ENCODE assay signal across 7 cellular contexts in the genomic region with DNA sequence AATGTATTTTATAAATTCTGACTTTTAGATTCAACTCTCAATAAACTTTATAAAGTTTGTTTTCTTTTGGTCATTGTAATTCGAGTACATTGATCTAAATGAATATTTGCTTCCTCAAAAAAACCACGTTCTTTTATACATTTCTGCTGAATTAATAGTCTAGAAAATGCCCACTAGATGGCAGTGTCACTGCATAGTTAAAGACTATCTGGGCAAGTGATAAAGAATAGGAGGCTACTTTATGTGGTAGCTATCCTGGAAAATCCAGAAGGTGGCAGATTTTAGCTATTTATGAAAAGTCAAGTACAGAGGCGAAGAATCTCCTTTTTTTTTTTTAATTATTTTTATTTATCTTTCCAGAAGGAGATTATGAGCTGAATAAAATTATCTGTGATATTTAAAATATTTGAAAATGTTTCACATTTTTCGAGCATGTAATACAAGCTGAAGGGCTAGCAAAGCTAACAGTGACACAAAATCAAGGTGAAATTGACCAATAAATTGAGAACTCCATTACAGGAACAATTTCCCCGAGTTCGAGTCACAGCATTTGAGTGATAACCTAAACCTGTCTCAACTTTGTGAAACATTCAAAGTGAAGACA.
DNase-seq lines count a peak whose midpoint lies in the region; ATAC-seq, FAIRE-seq and TF ChIP-seq lines count a peak whose summit lies in the region.

No MANE protein-coding gene starts in this region.

- H3K4me1 ChIP-seq in GM12878 (ENCODE audit: control insufficient read depth, insufficient read depth, low read length) (no peaks in the 10 kb centered on the region), testis (no peaks in the 10 kb centered on the region)

- H3K27me3 ChIP-seq in GM12878 (replicated peaks in 1 of 2; ENCODE audit: control insufficient read depth in 2 of 2, insufficient read depth in 2 of 2, low read length in 1 of 2) (no peaks in the 10 kb centered on the region), testis (no peaks in the 10 kb centered on the region)

- H3K9me3 ChIP-seq in GM12878 (replicated peaks; ENCODE audit: control insufficient read depth, insufficient read depth, low read length) (no peaks in the 10 kb centered on the region), testis (no peaks in the 10 kb centered on the region)

- TF ChIP-seq CTCF in GM12878 (IDR thresholded peaks at IDR 0.05 in 2 of 3, conservative IDR thresholded peaks at IDR 0.05 in 1 of 3; ENCODE audit: control insufficient read depth in 2 of 3, extremely low read depth in 1 of 3, insufficient read depth in 1 of 3, low read depth in 3 of 3, low read length in 3 of 3) (peak; percentile 57 to 66 (median 63)), testis (IDR thresholded peaks at IDR 0.05) (peak; percentile 79 to 92 (median 84))

- no peak for TF ChIP-seq POLR2A in GM12878 (IDR thresholded peaks at IDR 0.05; ENCODE audit: low read depth, low read length)
- no peak for TF ChIP-seq POLR2A in testis (IDR thresholded peaks at IDR 0.05)

- no peak overlapping the region for H3K9ac ChIP-seq in GM12878 (ENCODE audit: control insufficient read depth, insufficient read depth, low read length)

- SMC1A ChIA-PET in GM12878 (lab: Charles Lee; ENCODE audit: uncharacterized antibody, unreplicated experiment): interaction anchor here (0.6 to 3.1 kb wide), 7 partner anchors 11 to 1938 kb away, joined by 3 to 30 read pairs (median 3); no protein-coding TSS in a partner anchor

- TF ChIP-seq EP300 in GM12878 (IDR thresholded peaks at IDR 0.05; ENCODE audit: borderline replicate concordance in 1 of 2, control insufficient read depth in 1 of 2, low read depth in 2 of 2, low read length in 2 of 2): no peak

- H3K4me3 ChIP-seq in GM12878 (no peak overlapping the region), testis (no peak overlapping the region)

- BruUV-seq in GM12878 (replicated peaks; lab: Mats Ljungman, UMichigan): no TSS peak

- RAD21 ChIA-PET in GM12878 (lab: Charles Lee; ENCODE audit: unreplicated experiment): interaction anchor here (0.6 to 2.4 kb wide), 8 partner anchors 9 to 1995 kb away, joined by 3 to 12 read pairs (median 4); no protein-coding TSS in a partner anchor

- CTCF ChIA-PET in GM12878 (lab: Yijun Ruan, JAX): interaction anchor here (0.6 to 2.0 kb wide), 31 partner anchors 9 to 1055 kb away, joined by 3 to 30 read pairs (median 4); no protein-coding TSS in a partner anchor

- DNase-seq in GF-D8 (lab: John Stamatoyannopoulos, UW) (peak; percentile 59), HS-5 (ENCODE audit: low read depth) (peak; percentile 15), NCI-H526 treated with DMSO at 0.1 percent for 48 hours (lab: John Stamatoyannopoulos, UW) (peak; percentile 81), GM12878 (ENCODE audit: low read depth, low spot score) (peak; percentile 15), inferior parietal cortex (ENCODE audit: extremely low spot score) (peak; percentile 94), testis (peak; percentile 43)

- intact Hi-C loops in GM12878 (cut with micrococcal nuclease; ENCODE audit: unreplicated experiment) (loop anchor here (5.0 kb wide), 2 partner anchors 527 to 1997 kb away; no protein-coding TSS in a partner anchor), testis (cut with DNase I; ENCODE audit: low total_unique reads) (no loop called here)

- no peak overlapping the region for H3K4me2 ChIP-seq in GM12878 (ENCODE audit: control insufficient read depth, insufficient read depth)

- H2AFZ ChIP-seq in GM12878 (ENCODE audit: control insufficient read depth, low read depth, low read length): no peak overlapping the region

- POLR2A ChIA-PET in GM12878 (lab: Charles Lee): no interaction called here

- H3K36me3 ChIP-seq in GM12878 (ENCODE audit: control insufficient read depth in 2 of 2, insufficient read depth in 2 of 2, low read length in 1 of 2): no peaks in the 10 kb centered on the region
- no peaks in the 10 kb centered on the region for H3K36me3 ChIP-seq in testis (ENCODE audit: low read depth, missing control alignments)

- H3K79me2 ChIP-seq in GM12878 (ENCODE audit: control insufficient read depth, insufficient read depth, low read length): no peaks in the 10 kb centered on the region

- WGBS in GM12878 (ENCODE audit: insufficient coverage, insufficient replicate concordance, low lambda C conversion rate, missing lambda C conversion rate): 17% methylated on average over 6 of the region's 6 CpGs
- 30 to 41% methylated on average over 6 of the region's 6 CpGs for WGBS in testis, 2 donors

- peak; percentile 85 for FAIRE-seq in GM12878 (lab: Jason Lieb, UNC)

- H4K20me1 ChIP-seq in GM12878 (ENCODE audit: control insufficient read depth, insufficient read depth): no peaks in the 10 kb centered on the region

- H3K27ac ChIP-seq in GM12878 (ENCODE audit: control insufficient read depth, insufficient read depth) (no peak overlapping the region), testis (no peak overlapping the region)

- TF ChIP-seq RAD21 in GM12878 (IDR thresholded peaks at IDR 0.05; ENCODE audit: insufficient read depth, low read depth, low read length): peak; percentile 88

- ATAC-seq in GM21515 (IDR thresholded peaks at IDR 0.05; ENCODE audit: unreplicated experiment) (peak; percentile 90), GM12878 (peak; percentile 91)

- in situ Hi-C loops in GM12878 (cut with MboI): no loop called here

TF ChIP-seq in GM12878, 131 proteins besides CTCF, POLR2A, EP300 and RAD21:
- TF ChIP-seq SMC3 (IDR thresholded peaks at IDR 0.05; ENCODE audit: borderline replicate concordance, low read length): peak; percentile 60; the same call in 1 of the 2 replicates
- no peak for TF ChIP-seq NFIC (IDR thresholded peaks at IDR 0.05; ENCODE audit: low read depth, low read length)

Comparison
In these comparisons a context has a peak if more than half of its experiments do, and no peak if none do; other contexts are left out.
1. DNase-seq: peak in every context shown above with its lines; median percentile 94 in inferior parietal cortex; 81 in NCI-H526 treated with DMSO at 0.1 percent for 48 hours; 59 in GF-D8; 43 in testis; 15 in HS-5; 15 in GM12878.